In the genomic region with DNA sequence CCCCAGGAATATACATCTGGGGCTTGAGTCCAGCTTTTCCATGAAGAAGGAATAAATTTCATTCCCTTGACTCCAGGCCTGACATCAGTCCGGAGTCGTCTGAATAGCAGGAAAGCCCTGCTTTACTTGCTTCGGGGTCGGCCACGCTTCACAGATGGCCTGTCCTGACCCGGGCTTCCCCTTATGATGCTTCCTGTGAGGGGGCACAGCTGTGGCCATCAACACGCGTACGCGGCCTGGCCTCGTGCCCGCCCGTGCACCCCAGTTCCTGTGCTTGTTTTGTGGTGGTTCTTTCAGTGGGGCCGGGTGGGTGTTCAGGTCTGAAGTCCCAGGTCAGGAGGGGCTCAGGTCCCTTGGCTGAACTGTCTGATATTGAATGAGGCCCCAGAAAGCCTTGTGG, we compare ENCODE assay signal across 22 cellular contexts.
DNase-seq lines count a peak whose midpoint lies in the region; ATAC-seq and TF ChIP-seq lines count a peak whose summit lies in the region.
"Had no signal": no experiment of that assay in that cellular context is flagged by ENCODE, and none has a peak within 500 bp of the region (broad histone marks: within the 10 kb centered on the region; RNA-seq: fewer than 3 reads in every experiment).

No MANE protein-coding gene starts in this region.

- DNase-seq in CD1c-positive myeloid dendritic cell (ENCODE audit: extremely low spot score) (peak; percentile 3), Peyer's patch (peak in 2 of 3 donors; percentile 49 to 65), naive B cell (peak; percentile 78), SIG-M5 (lab: John Stamatoyannopoulos, UW) (no peak), NCI-H146 (lab: John Stamatoyannopoulos, UW) (no peak), smooth muscle cell (lab: John Stamatoyannopoulos, UW; ENCODE audit: unreplicated experiment) (no peak)
- DNase-seq in NK-92 treated with Interleukin-12 subunit alpha and Interleukin-12 subunit beta, amount 100 ng/mL, for 24 hours (lab: John Stamatoyannopoulos, UW), result no peak
- DNase-seq: activated naive CD4-positive, alpha-beta T cell treated with anti-CD3 and anti-CD28 coated beads, Interleukin-2, amount 10 ng/mL, durations not matched to agents 7 days and 5 days; anterior cingulate cortex; CD8-positive, alpha-beta memory T cell; GF-D8; kidney glomerular epithelial cell; mesenchymal stem cell; MG63; NCI-H1694; NCI-H2171 treated with DMSO at 0.1 percent for 48 hours; NCI-H69; testis had no signal

- no peaks in the 10 kb centered on the region for H3F3A ChIP-seq in smooth muscle cell (ENCODE audit: low read depth)

- H4K20me1 ChIP-seq in smooth muscle cell (ENCODE audit: low read depth), result no peaks in the 10 kb centered on the region

- no peaks in the 10 kb centered on the region for H3K9me3 ChIP-seq in Peyer's patch
- H3K9me3 ChIP-seq in smooth muscle cell (replicated peaks; ENCODE audit: low read depth), result no peaks in the 10 kb centered on the region
- H3K9me3 ChIP-seq: testis had no signal

- H2AFZ ChIP-seq in smooth muscle cell (ENCODE audit: low read depth), result no peak overlapping the region
- H2AFZ ChIP-seq: parathyroid adenoma had no signal

- no peak overlapping the region for H3K9ac ChIP-seq in smooth muscle cell (ENCODE audit: low read depth)
- H3K9ac ChIP-seq: parathyroid adenoma had no signal

- ATAC-seq in GM18868 (IDR thresholded peaks at IDR 0.05; ENCODE audit: unreplicated experiment) (peak; percentile 63), naive B cell (ENCODE audit: low read depth in 2 of 2) (peak; percentile 78 to 82)
- ATAC-seq: sciatic nerve had no signal

- H3K4me3 Mint-ChIP-seq in naive B cell, result peak overlapping the region; percentile 13 to 83 (median 70)
- H3K4me3 Mint-ChIP-seq: activated naive CD4-positive, alpha-beta T cell treated with anti-CD3 and anti-CD28 coated beads, Interleukin-2, amount 10 ng/mL, durations not matched to agents 7 days and 5 days; activated T-cell treated with anti-CD3 and anti-CD28 coated beads, Interleukin-2, amount 50 U/mL, for 24 hours; CD8-positive, alpha-beta memory T cell had no signal

- H3K4me2 ChIP-seq in smooth muscle cell, result no peak overlapping the region

- peak overlapping the region; percentile 89 to 98 (median 96) for H3K27ac Mint-ChIP-seq in naive B cell
- H3K27ac Mint-ChIP-seq: activated naive CD4-positive, alpha-beta T cell treated with anti-CD3 and anti-CD28 coated beads, Interleukin-2, amount 10 ng/mL, durations not matched to agents 7 days and 5 days; activated T-cell treated with anti-CD3 and anti-CD28 coated beads, Interleukin-2, amount 50 U/mL, for 24 hours had no signal

- no peaks in the 10 kb centered on the region for H3K4me1 ChIP-seq in Peyer's patch
- H3K4me1 ChIP-seq in smooth muscle cell (ENCODE audit: low read depth), result no peaks in the 10 kb centered on the region
- H3K4me1 ChIP-seq: parathyroid adenoma, testis had no signal

- H3K79me2 ChIP-seq in smooth muscle cell (ENCODE audit: low read depth), result no peaks in the 10 kb centered on the region
- H3K79me2 ChIP-seq: parathyroid adenoma had no signal

- H3K27me3 ChIP-seq in Peyer's patch (no peaks in the 10 kb centered on the region), smooth muscle cell (ENCODE audit: low read depth) (peaks cover 24% of the 10 kb centered on the region)
- H3K27me3 ChIP-seq: testis had no signal

- no peak for TF ChIP-seq POLR2A in Peyer's patch (IDR thresholded peaks at IDR 0.05)

- no peaks in the 10 kb centered on the region for H3K36me3 Mint-ChIP-seq in naive B cell
- H3K36me3 Mint-ChIP-seq: activated naive CD4-positive, alpha-beta T cell treated with anti-CD3 and anti-CD28 coated beads, Interleukin-2, amount 10 ng/mL, durations not matched to agents 7 days and 5 days; CD8-positive, alpha-beta memory T cell had no signal

- no peaks in the 10 kb centered on the region for H3K36me3 ChIP-seq in Peyer's patch
- no peaks in the 10 kb centered on the region for H3K36me3 ChIP-seq in smooth muscle cell (ENCODE audit: low read depth)
- H3K36me3 ChIP-seq: MG63 had no signal

- no peak for TF ChIP-seq CTCF in Peyer's patch (IDR thresholded peaks at IDR 0.05)
- no peak for TF ChIP-seq CTCF in smooth muscle cell (IDR thresholded peaks at IDR 0.05; ENCODE audit: borderline replicate concordance, insufficient read depth, poor library complexity, severe bottlenecking)

- no peak overlapping the region for H3K27ac ChIP-seq in Peyer's patch
- no peak overlapping the region for H3K27ac ChIP-seq in smooth muscle cell (ENCODE audit: low read depth)
- H3K27ac ChIP-seq: parathyroid adenoma, testis had no signal

- peaks cover 0 to 8% (median 5%) of the 10 kb centered on the region in 7 donors for H3K9me3 Mint-ChIP-seq in naive B cell
- H3K9me3 Mint-ChIP-seq: activated naive CD4-positive, alpha-beta T cell treated with anti-CD3 and anti-CD28 coated beads, Interleukin-2, amount 10 ng/mL, durations not matched to agents 7 days and 5 days had no signal

- peaks cover 52 to 80% (median 59%) of the 10 kb centered on the region in 3 donors for H3K27me3 Mint-ChIP-seq in naive B cell

- H3K4me3 ChIP-seq in Peyer's patch, result no peak overlapping the region
- H3K4me3 ChIP-seq in smooth muscle cell, result no peak overlapping the region
- H3K4me3 ChIP-seq: MG63, testis had no signal

- H3K4me1 Mint-ChIP-seq in naive B cell, result peaks cover 25 to 34% (median 31%) of the 10 kb centered on the region in 3 donors
- H3K4me1 Mint-ChIP-seq: activated naive CD4-positive, alpha-beta T cell treated with anti-CD3 and anti-CD28 coated beads, Interleukin-2, amount 10 ng/mL, durations not matched to agents 7 days and 5 days had no signal

- 92% methylated on average over 14 of the region's 14 CpGs for WGBS in smooth muscle cell (ENCODE audit: low lambda C conversion rate)

Comparison
In these comparisons a context has a peak if more than half of its experiments do, and no peak if none do; other contexts are left out.
1. DNase-seq: peak in CD1c-positive myeloid dendritic cell (single experiment), Peyer's patch (2 of 3) and naive B cell (single experiment); none in NK-92 treated with Interleukin-12 subunit alpha and Interleukin-12 subunit beta, amount 100 ng/mL, for 24 hours (single experiment), SIG-M5 (single experiment), NCI-H146 (single experiment) and smooth muscle cell (single experiment).